Comparison of ENCODE assay signal across 8 cellular contexts in the genomic region with DNA sequence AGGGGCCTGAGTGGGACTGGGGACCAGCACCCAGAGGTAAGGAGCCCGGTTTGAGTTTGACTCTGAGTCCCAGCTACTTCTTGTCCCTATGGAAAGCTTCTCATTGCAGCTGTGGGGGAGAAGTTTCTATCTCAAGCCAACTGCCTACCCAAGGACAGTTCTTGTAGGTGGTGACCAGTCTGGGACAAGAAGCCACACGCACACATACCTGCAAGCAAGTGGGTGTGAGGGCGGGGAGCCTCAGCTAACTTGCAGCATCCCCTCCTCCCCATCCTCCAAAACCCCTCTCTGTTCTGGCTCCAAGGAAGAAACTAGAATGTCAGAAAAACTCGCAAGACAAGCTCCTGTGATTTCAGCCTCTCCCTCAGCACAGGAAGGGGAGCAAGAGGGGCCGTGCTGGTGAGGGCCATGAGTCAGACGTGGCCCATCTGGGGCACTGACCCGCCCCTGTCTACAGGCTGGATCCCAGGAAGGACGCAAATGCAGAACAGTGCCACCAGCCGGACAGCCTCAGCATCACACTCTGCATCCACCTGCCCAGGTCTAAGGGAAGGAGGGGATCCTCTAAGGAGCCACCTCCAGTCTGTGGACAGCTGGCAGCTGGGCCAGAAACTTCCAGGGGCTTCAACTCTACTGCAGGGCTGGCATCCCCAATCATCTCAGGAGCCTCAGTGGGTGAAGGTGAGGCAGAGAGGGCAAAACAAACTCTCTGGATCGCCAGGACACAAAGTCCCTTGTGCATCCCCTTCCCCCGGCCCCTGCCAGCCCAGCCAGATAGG.
DNase-seq lines count a peak whose midpoint lies in the region; TF ChIP-seq lines count a peak whose summit lies in the region.

No MANE protein-coding gene starts in this region.

- H3K9me3 Mint-ChIP-seq in immature natural killer cell, result no peaks in the 10 kb centered on the region

- H3K9me2 ChIP-seq in SK-N-SH, result no peaks in the 10 kb centered on the region

- peak overlapping the region in 1 of 2 experiments; percentile 52; a peak in 3 of 4 replicates for H3K27ac ChIP-seq in SK-N-SH (ENCODE audit: low read depth in 2 of 2, low read length in 1 of 2)

- no peaks in the 10 kb centered on the region for H3K27me3 ChIP-seq in SK-N-SH (ENCODE audit: insufficient read depth)

- H3K79me2 ChIP-seq in SK-N-SH (ENCODE audit: insufficient read depth), result peaks cover 82% of the 10 kb centered on the region

- POLR2A ChIA-PET in SK-N-SH (lab: Yijun Ruan, JAX), result no interaction called here

- TF ChIP-seq RAD21 in SK-N-SH (IDR thresholded peaks at IDR 0.05; ENCODE audit: low read length), result peak; percentile 47

- H3K4me3 ChIP-seq in SK-N-SH (ENCODE audit: low read depth in 2 of 2, low read length in 1 of 2) (no peak overlapping the region; a peak in 1 of 4 replicates), fibroblast of pulmonary artery (replicated peaks; ENCODE audit: low read depth, low read length) (no peak overlapping the region)

- H3K9me3 ChIP-seq in SK-N-SH, result no peaks in the 10 kb centered on the region

- H3K4me1 ChIP-seq in SK-N-SH (ENCODE audit: control insufficient read depth in 1 of 2, insufficient read depth in 2 of 2, low read depth in 1 of 2, low read length in 1 of 2), result peaks cover 12 to 45% of the 10 kb centered on the region in 2 experiments; a peak in 2 of 4 replicates

- in situ Hi-C loops in G401 (cut with HindIII; ENCODE audit: low sequenced_read_pairs), result no loop called here

- intact Hi-C loops in posterior vena cava (cut with DNase I), result loop anchor here in 1 of 2 donors (5.0 kb wide), 1 partner anchor 1068 kb away; no protein-coding TSS in a partner anchor

- TF ChIP-seq CTCF in SK-N-SH (IDR thresholded peaks at IDR 0.05), result peak; percentile 87
- peak; percentile 89 for TF ChIP-seq CTCF in fibroblast of pulmonary artery (IDR thresholded peaks at IDR 0.05; ENCODE audit: low read length, missing control alignments)

- no peaks in the 10 kb centered on the region for H3K4me1 Mint-ChIP-seq in immature natural killer cell

- no peaks in the 10 kb centered on the region for H3K36me3 Mint-ChIP-seq in immature natural killer cell

- H4K20me1 ChIP-seq in SK-N-SH (ENCODE audit: insufficient read depth), result peaks cover 66% of the 10 kb centered on the region

- CTCF ChIA-PET in SK-N-SH (lab: Yijun Ruan, JAX), result interaction anchor here (0.7 to 3.3 kb wide), 18 partner anchors 9 to 168 kb away, joined by 3 to 23 read pairs (median 3); no protein-coding TSS in a partner anchor

- TF ChIP-seq EP300 in SK-N-SH (IDR thresholded peaks at IDR 0.05; ENCODE audit: borderline replicate concordance in 1 of 2, low read depth in 1 of 2, low read length in 1 of 2), result no peak

- no peak overlapping the region for H3K4me3 Mint-ChIP-seq in immature natural killer cell

- peak overlapping the region; percentile 34; the same call in 1 of the 2 replicates for H3K4me2 ChIP-seq in SK-N-SH

- H3K9ac ChIP-seq in SK-N-SH, result peak overlapping the region; percentile 40; the same call in 1 of the 2 replicates

- WGBS in SK-N-SH (ENCODE audit: low lambda C conversion rate), result 30% methylated on average over 5 of the region's 11 CpGs

- H3K27ac Mint-ChIP-seq in immature natural killer cell, result no peak overlapping the region

- H3K36me3 ChIP-seq in SK-N-SH (replicated peaks in 1 of 2; ENCODE audit: control insufficient read depth in 1 of 2, insufficient read depth in 2 of 2, low read length in 1 of 2), result peaks cover 36 to 47% of the 10 kb centered on the region in 2 experiments

- DNase-seq in NK-92 treated with Interleukin-12 subunit alpha and Interleukin-12 subunit beta, amount 100 ng/mL, for 24 hours (lab: John Stamatoyannopoulos, UW), result peak; percentile 32
- DNase-seq in NK-92 (lab: John Stamatoyannopoulos, UW; ENCODE audit: unreplicated experiment), result no peak
- peak; percentile 84 for DNase-seq in HK-2 (ENCODE audit: unreplicated experiment)
- peak; percentile 76 for DNase-seq in SK-N-SH
- DNase-seq in fibroblast of pulmonary artery (ENCODE audit: low read depth), result peak; percentile 89
- DNase-seq in posterior vena cava (ENCODE audit: low spot score), result peak; percentile 91
- DNase-seq in immature natural killer cell, result no peak
- no peak for DNase-seq in G401 (ENCODE audit: low spot score)

- H3K27me3 Mint-ChIP-seq in immature natural killer cell (ENCODE audit: low read depth in 3 of 3), result peaks cover 1 to 8% (median 2%) of the 10 kb centered on the region in 3 donors

- no peak overlapping the region for H2AFZ ChIP-seq in SK-N-SH (ENCODE audit: low read depth)

- H3F3A ChIP-seq in SK-N-SH (replicated peaks; ENCODE audit: insufficient read depth), result peaks cover 36% of the 10 kb centered on the region

TF ChIP-seq in SK-N-SH, 30 proteins besides CTCF, POLR2A, EP300 and RAD21:
- TF ChIP-seq FOSL2 (IDR thresholded peaks at IDR 0.05; ENCODE audit: borderline replicate concordance, low read depth) (peak; percentile 72; the same call in 1 of the 2 replicates), TEAD4 (IDR thresholded peaks at IDR 0.05; ENCODE audit: borderline replicate concordance, insufficient read depth) (no peak), JUND (IDR thresholded peaks at IDR 0.05) (0 out of 2 replicates have a peak, but pooled peaks have one; percentile 16), SMC3 (IDR thresholded peaks at IDR 0.05; ENCODE audit: low read depth, low read length) (no peak; the same call in 1 of the 2 replicates), TCF12 (IDR thresholded peaks at IDR 0.05) (peak; percentile 0; the same call in 1 of the 2 replicates), SIN3A (IDR thresholded peaks at IDR 0.05; ENCODE audit: borderline replicate concordance, low read depth, low read length) (0 out of 2 replicates have a peak, but pooled peaks have one; percentile 18)
- TF ChIP-seq, protein P1, sequence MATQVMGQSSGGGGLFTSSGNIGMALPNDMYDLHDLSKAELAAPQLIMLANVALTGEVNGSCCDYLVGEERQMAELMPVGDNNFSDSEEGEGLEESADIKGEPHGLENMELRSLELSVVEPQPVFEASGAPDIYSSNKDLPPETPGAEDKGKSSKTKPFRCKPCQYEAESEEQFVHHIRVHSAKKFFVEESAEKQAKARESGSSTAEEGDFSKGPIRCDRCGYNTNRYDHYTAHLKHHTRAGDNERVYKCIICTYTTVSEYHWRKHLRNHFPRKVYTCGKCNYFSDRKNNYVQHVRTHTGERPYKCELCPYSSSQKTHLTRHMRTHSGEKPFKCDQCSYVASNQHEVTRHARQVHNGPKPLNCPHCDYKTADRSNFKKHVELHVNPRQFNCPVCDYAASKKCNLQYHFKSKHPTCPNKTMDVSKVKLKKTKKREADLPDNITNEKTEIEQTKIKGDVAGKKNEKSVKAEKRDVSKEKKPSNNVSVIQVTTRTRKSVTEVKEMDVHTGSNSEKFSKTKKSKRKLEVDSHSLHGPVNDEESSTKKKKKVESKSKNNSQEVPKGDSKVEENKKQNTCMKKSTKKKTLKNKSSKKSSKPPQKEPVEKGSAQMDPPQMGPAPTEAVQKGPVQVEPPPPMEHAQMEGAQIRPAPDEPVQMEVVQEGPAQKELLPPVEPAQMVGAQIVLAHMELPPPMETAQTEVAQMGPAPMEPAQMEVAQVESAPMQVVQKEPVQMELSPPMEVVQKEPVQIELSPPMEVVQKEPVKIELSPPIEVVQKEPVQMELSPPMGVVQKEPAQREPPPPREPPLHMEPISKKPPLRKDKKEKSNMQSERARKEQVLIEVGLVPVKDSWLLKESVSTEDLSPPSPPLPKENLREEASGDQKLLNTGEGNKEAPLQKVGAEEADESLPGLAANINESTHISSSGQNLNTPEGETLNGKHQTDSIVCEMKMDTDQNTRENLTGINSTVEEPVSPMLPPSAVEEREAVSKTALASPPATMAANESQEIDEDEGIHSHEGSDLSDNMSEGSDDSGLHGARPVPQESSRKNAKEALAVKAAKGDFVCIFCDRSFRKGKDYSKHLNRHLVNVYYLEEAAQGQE (IDR thresholded peaks at IDR 0.05; ENCODE audit: low read depth, low read length), result 0 out of 2 replicates have a peak, but pooled peaks have one; percentile 1
TF ChIP-seq in SK-N-SH: peak in this region for 5.

Comparison
In these comparisons a context has a peak if more than half of its experiments do, and no peak if none do; other contexts are left out.
1. DNase-seq: peak in NK-92 treated with Interleukin-12 subunit alpha and Interleukin-12 subunit beta, amount 100 ng/mL, for 24 hours (single experiment), HK-2 (single experiment), SK-N-SH (single experiment), fibroblast of pulmonary artery (single experiment) and posterior vena cava (single experiment); none in NK-92 (single experiment), immature natural killer cell (0 of 3) and G401 (single experiment).